ENCODE assay signal across 8 cellular contexts in genomic region chr5:115602585-115603125, GRCh38.
DNase-seq lines count a peak whose midpoint lies in the region; ATAC-seq lines count a peak whose summit lies in the region.

No MANE protein-coding gene starts in this region.

- H3K36me3 ChIP-seq in adipocyte (ENCODE audit: control insufficient read depth, insufficient read depth, low read length, severe bottlenecking), result peaks cover 14% of the 10 kb centered on the region

- ATAC-seq in GM19043 (IDR thresholded peaks at IDR 0.05; ENCODE audit: low read depth, unreplicated experiment) (peak; percentile 3), HG03045 (IDR thresholded peaks at IDR 0.05; ENCODE audit: unreplicated experiment) (peak; percentile 10)

- peak overlapping the region; percentile 96 for H3K9ac ChIP-seq in adipocyte (ENCODE audit: low read length)

- H3K27ac ChIP-seq in substantia nigra (ENCODE audit: low read depth, low read length, poor library complexity, severe bottlenecking), result peak overlapping the region; percentile 80

- H3K27me3 ChIP-seq in adipocyte (replicated peaks; ENCODE audit: control insufficient read depth, insufficient read depth, low read length), result no peaks in the 10 kb centered on the region

- no peaks in the 10 kb centered on the region for H3K9me3 ChIP-seq in adipocyte (ENCODE audit: control insufficient read depth, low read length)

- DNase-seq in adipocyte (ENCODE audit: low read depth), result no peak
- DNase-seq in iris pigment epithelial cell (ENCODE audit: low read depth), result peak; percentile 17
- peak in 1 of 49 donors; percentile 21 for DNase-seq in substantia nigra (lab: John Stamatoyannopoulos, UW)
- DNase-seq in RPMI8226, result no peak
- no peak for DNase-seq in GDM1 (lab: John Stamatoyannopoulos, UW)
- DNase-seq in activated CD4-positive, CD25-positive, alpha-beta regulatory T cell treated with anti-CD3 and anti-CD28 coated beads, Interleukin-2, amount 50 U/mL, for 72 hours, result no peak

- H3K4me3 ChIP-seq in adipocyte (ENCODE audit: low read length), result peak overlapping the region; percentile 90

- H3K4me1 ChIP-seq in adipocyte (ENCODE audit: control insufficient read depth, insufficient read depth, low read length), result peaks cover 31% of the 10 kb centered on the region
